8 cellular contexts compared by ENCODE assay signal in genomic region chr2:46230115-46230571, GRCh38.
A peak's percentile ranks its signal among the peaks of the same experiment; 100 is the strongest.
DNase-seq lines count a peak whose midpoint lies in the region; ATAC-seq and TF ChIP-seq lines count a peak whose summit lies in the region.

No MANE protein-coding gene starts in this region.

- H3K9me3 ChIP-seq in suprapubic skin: no peaks in the 10 kb centered on the region

- intact Hi-C loops in left ventricle myocardium superior (cut with micrococcal nuclease): no loop called here

- H3K36me3 ChIP-seq in suprapubic skin: no peaks in the 10 kb centered on the region

- TF ChIP-seq EP300 in suprapubic skin (IDR thresholded peaks at IDR 0.05): no peak

- no peak overlapping the region for H3K4me3 ChIP-seq in suprapubic skin

- no peaks in the 10 kb centered on the region for H3K27me3 ChIP-seq in suprapubic skin

- WGBS in suprapubic skin: 93% methylated on average over 3 of the region's 6 CpGs

- no peak overlapping the region for H3K27ac ChIP-seq in suprapubic skin

- H3K4me1 ChIP-seq in suprapubic skin: no peaks in the 10 kb centered on the region

- ATAC-seq in HG02884 (IDR thresholded peaks at IDR 0.05; ENCODE audit: unreplicated experiment): peak; percentile 34
- peak; percentile 88 for ATAC-seq in left ventricle myocardium superior

- TF ChIP-seq POLR2A in suprapubic skin (IDR thresholded peaks at IDR 0.05): no peak

- TF ChIP-seq CTCF in suprapubic skin (IDR thresholded peaks at IDR 0.05): no peak

- DNase-seq in activated effector memory CD4-positive, alpha-beta T cell treated with anti-CD3 and anti-CD28 coated beads, Interleukin-2, amount 50 U/mL, for 16 hours: peak; percentile 70
- no peak for DNase-seq in activated effector memory CD4-positive, alpha-beta T cell treated with Interleukin-2 at 50 U/mL for 16 hours
- DNase-seq in RPMI8226 (peak; percentile 67), left ventricle myocardium superior (peak; percentile 65), NCI-H2227 treated with DMSO at 0.1 percent for 48 hours (lab: John Stamatoyannopoulos, UW) (no peak), suprapubic skin (ENCODE audit: low spot score in 2 of 2) (no peak), NCI-H2171 (lab: John Stamatoyannopoulos, UW) (no peak)

Comparison
In these comparisons a context has a peak if more than half of its experiments do, and no peak if none do; other contexts are left out.
1. DNase-seq: peak in activated effector memory CD4-positive, alpha-beta T cell treated with anti-CD3 and anti-CD28 coated beads, Interleukin-2, amount 50 U/mL, for 16 hours (single experiment), RPMI8226 (single experiment) and left ventricle myocardium superior (single experiment); none in activated effector memory CD4-positive, alpha-beta T cell treated with Interleukin-2 at 50 U/mL for 16 hours (single experiment), NCI-H2227 treated with DMSO at 0.1 percent for 48 hours (single experiment), suprapubic skin (0 of 2) and NCI-H2171 (single experiment).